Comparison of ENCODE assay signal across 1 cellular context in the genomic region with DNA sequence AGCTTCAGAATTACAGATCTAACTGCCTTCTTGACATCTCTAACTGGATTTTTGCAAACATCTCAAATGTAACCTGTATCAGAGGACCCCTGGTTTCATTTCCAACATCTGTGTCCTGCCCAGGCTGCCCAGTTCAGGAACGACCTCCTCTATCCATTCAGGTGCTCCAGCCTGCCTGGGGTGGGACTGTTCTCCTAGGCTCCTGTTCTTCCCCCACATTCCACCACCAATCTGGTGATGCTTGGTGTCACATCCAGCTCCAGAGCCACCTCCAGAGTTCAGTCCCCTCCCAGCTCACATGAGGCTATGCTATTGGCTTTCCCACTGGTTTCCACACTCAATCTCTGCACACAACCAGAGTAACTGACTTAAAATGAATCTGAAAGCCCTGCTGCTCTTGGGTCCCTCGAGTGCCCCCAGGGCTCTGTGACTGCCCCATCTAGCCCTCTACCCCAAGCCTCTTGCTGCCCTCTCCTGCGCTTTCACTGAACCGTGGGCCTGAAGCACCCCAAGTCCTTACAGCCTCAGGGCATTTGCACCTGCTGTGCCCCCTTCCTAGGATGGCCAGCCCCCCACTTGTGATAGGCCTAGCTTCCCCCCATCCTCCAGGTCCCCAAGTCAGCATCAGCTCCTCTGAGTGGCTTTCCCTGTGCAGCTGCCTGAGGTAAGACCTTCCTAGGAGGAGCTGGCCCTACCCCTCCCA.
TF ChIP-seq lines count a peak whose summit lies in the region.

No MANE protein-coding gene starts in this region.

TF ChIP-seq in HepG2, 621 proteins besides CTCF, POLR2A, EP300 and RAD21:
- TF ChIP-seq IRF1 (CRISPR knock-in tag; IDR thresholded peaks at IDR 0.05; ENCODE audit: low read depth): no peak
- TF ChIP-seq ZNF34 (CRISPR knock-in tag; IDR thresholded peaks at IDR 0.05; ENCODE audit: borderline replicate concordance): no peak
